29 cellular contexts compared by ENCODE assay signal in genomic region chr1:15633756-15634420, GRCh38. TPM values are rescaled to one million over a fixed set of nuclear protein-coding genes. Genes with fewer than 3 reads are reported as not detected.
"Had no signal": no experiment of that assay in that cellular context is flagged by ENCODE, and none has a peak within 500 bp of the region (broad histone marks: within the 10 kb centered on the region; RNA-seq: fewer than 3 reads in every experiment).

No MANE protein-coding gene starts in this region.

- H3K4me1 ChIP-seq: esophagus squamous epithelium, suprapubic skin, transverse colon, vagina had no signal

- H3K27ac ChIP-seq: esophagus squamous epithelium, left ventricle myocardium inferior, lower lobe of right lung, neutrophil, parathyroid adenoma, right atrium auricular region, suprapubic skin, transverse colon, vagina had no signal

- H3K4me3 ChIP-seq: esophagus squamous epithelium, left ventricle myocardium inferior, lower lobe of right lung, right atrium auricular region, smooth muscle cell, suprapubic skin, transverse colon, vagina had no signal

- H3K27me3 Mint-ChIP-seq: effector memory CD8-positive, alpha-beta T cell; progenitor cell of endocrine pancreas; stimulated activated naive CD8-positive, alpha-beta T cell treated with anti-CD3 and anti-CD28 coated beads, Interleukin-15, amount 100 ng/mL, for 72 hours had no signal

- ATAC-seq: effector memory CD8-positive, alpha-beta T cell; left colon; lower lobe of right lung; natural killer cell; sciatic nerve; stimulated activated naive CD8-positive, alpha-beta T cell treated with anti-CD3 and anti-CD28 coated beads, Interleukin-15, amount 100 ng/mL, for 72 hours had no signal

- H3K4me1 Mint-ChIP-seq: immature natural killer cell; neural crest cell; stimulated activated naive CD8-positive, alpha-beta T cell treated with anti-CD3 and anti-CD28 coated beads, Interleukin-15, amount 100 ng/mL, for 72 hours had no signal

- H3K9me3 Mint-ChIP-seq: effector memory CD8-positive, alpha-beta T cell; immature natural killer cell; natural killer cell; neural crest cell; stimulated activated naive CD8-positive, alpha-beta T cell treated with anti-CD3 and anti-CD28 coated beads, Interleukin-15, amount 100 ng/mL, for 72 hours had no signal

- H3K27ac Mint-ChIP-seq: immature natural killer cell, progenitor cell of endocrine pancreas had no signal

- FAIRE-seq: endometrium had no signal

- H3K27me3 ChIP-seq: esophagus squamous epithelium, neutrophil, right atrium auricular region, suprapubic skin, transverse colon, vagina had no signal

- DNase-seq: cortex of kidney; effector memory CD8-positive, alpha-beta T cell; esophagus squamous epithelium; foreskin melanocyte; hypothalamus; immature natural killer cell; islet precursor cell; kidney glomerular epithelial cell; left colon; left ventricle myocardium inferior; lower lobe of right lung; natural killer cell; stimulated activated CD4-positive, alpha-beta T cell treated with anti-CD3 and anti-CD28 coated beads, Interleukin-12 subunit alpha, Interleukin-12 subunit beta, amount 100 ng/mL, for 4 hours; stimulated activated CD4-positive, alpha-beta T cell treated with anti-CD3 and anti-CD28 coated beads, Interleukin-1b, Interleukin-23, amount 100 ng/mL, for 48 hours; stimulated activated CD4-positive, alpha-beta T cell treated with anti-CD3 and anti-CD28 coated beads, Interleukin-4, amount 100 ng/mL, for 1 hour; stimulated activated CD8-positive, alpha-beta memory T cell treated with anti-CD3 and anti-CD28 coated beads, Interleukin-4, amount 100 ng/mL, for 48 hours; stimulated activated naive CD4-positive, alpha-beta T cell; stimulated activated naive CD8-positive, alpha-beta T cell treated with anti-CD3 and anti-CD28 coated beads, Interleukin-15, amount 100 ng/mL, for 72 hours; transverse colon had no signal

- H3K9me3 ChIP-seq: esophagus squamous epithelium, left ventricle myocardium inferior, lower lobe of right lung, neutrophil, right atrium auricular region, suprapubic skin, transverse colon, vagina had no signal

- H3K4me3 Mint-ChIP-seq: effector memory CD8-positive, alpha-beta T cell; immature natural killer cell; natural killer cell; neural crest cell; stimulated activated naive CD8-positive, alpha-beta T cell treated with anti-CD3 and anti-CD28 coated beads, Interleukin-15, amount 100 ng/mL, for 72 hours had no signal

RNA-seq across cellular contexts. Expression of gene AGMAT, which starts 49.0 kb away (rescaled TPM):
- total RNA-seq: left ventricle myocardium inferior, lower lobe of right lung, right atrium auricular region had no signal
